10 cellular contexts compared by ENCODE assay signal in the genomic region with DNA sequence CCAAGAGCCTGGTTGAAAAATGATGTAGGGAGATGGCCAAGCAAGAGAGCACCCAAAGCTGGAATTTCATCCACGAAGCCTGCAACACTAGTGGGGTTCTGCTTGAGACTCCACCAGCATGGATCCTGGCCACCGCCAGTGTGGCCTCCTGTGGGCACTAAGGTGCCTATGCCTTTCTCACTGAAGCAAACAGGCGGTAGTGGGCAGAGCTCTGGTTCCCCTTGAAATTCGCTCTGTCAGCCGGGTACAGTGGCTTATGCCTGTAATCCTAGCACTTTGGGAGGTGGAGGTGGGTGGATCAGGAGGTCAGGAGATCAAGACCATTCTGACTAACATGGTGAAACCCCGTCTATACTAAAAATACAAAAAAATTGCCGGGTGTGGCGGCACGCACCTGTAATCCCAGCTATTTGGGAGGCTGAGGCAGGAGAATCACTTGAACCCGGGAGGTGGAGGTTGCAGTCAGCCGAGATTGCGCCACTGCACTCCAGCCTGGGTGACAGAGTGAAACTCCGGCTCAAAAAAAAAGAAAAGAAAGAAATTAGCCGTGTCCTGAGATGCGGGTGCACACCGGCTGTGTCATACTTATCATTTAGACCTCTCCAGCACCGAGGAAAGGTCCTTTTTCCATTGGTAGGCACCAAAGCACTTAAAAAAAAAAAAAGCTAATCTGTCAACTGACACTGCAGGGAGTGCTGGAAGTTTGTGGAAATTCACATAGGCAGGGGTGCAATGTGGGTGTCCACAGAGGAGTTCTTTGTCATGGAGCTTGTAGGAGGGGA. TPM values are rescaled to one million over a fixed set of nuclear protein-coding genes. Genes with fewer than 3 reads are reported as not detected.
DNase-seq lines count a peak whose midpoint lies in the region; ATAC-seq and TF ChIP-seq lines count a peak whose summit lies in the region.
"Had no signal": no experiment of that assay in that cellular context is flagged by ENCODE, and none has a peak within 500 bp of the region (broad histone marks: within the 10 kb centered on the region; RNA-seq: fewer than 3 reads in every experiment).

No MANE protein-coding gene starts in this region.

- peaks cover 0 to 4% (median under 1%) of the 10 kb centered on the region in 3 donors for H3K4me1 ChIP-seq in gastroesophageal sphincter
- peaks cover 0 to 21% (median 4%) of the 10 kb centered on the region in 5 donors for H3K4me1 ChIP-seq in subcutaneous abdominal adipose tissue (ENCODE audit: control insufficient read depth in 5 of 5, insufficient read depth in 5 of 5, low read length in 5 of 5)

- H3K27me3 ChIP-seq in gastroesophageal sphincter (no peaks in the 10 kb centered on the region), subcutaneous abdominal adipose tissue (ENCODE audit: control insufficient read depth in 5 of 5, insufficient read depth in 4 of 5, low read length in 5 of 5) (no peaks in the 10 kb centered on the region)
- H3K27me3 ChIP-seq: dorsolateral prefrontal cortex had no signal

- no peaks in the 10 kb centered on the region for H3K27me3 Mint-ChIP-seq in activated naive CD4-positive, alpha-beta T cell treated with anti-CD3 and anti-CD28 coated beads, Interleukin-2, amount 50 U/mL, for 24 hours
- H3K27me3 Mint-ChIP-seq in T-cell = no peaks in the 10 kb centered on the region

- TF ChIP-seq CTCF in gastroesophageal sphincter (IDR thresholded peaks at IDR 0.05) = no peak

- H3K4me3 Mint-ChIP-seq in activated naive CD4-positive, alpha-beta T cell treated with anti-CD3 and anti-CD28 coated beads, Interleukin-2, amount 50 U/mL, for 24 hours = peak overlapping the region; percentile 80
- H3K4me3 Mint-ChIP-seq in T-cell = peak overlapping the region; percentile 84 to 91 (median 90)

- CTCF ChIA-PET in T-cell (lab: Charles Lee) = interaction anchor here (0.5 to 3.0 kb wide), 12 partner anchors 9 to 109 kb away, joined by 4 to 16 read pairs (median 5); no protein-coding TSS in a partner anchor

- TF ChIP-seq EP300 in gastroesophageal sphincter (IDR thresholded peaks at IDR 0.05) = no peak

- H3K9me3 ChIP-seq in gastroesophageal sphincter (no peaks in the 10 kb centered on the region), subcutaneous abdominal adipose tissue (ENCODE audit: control insufficient read depth in 5 of 5, low read length in 5 of 5) (peaks cover 0 to 5% (median 0%) of the 10 kb centered on the region in 5 donors)

- TF ChIP-seq POLR2A in gastroesophageal sphincter (IDR thresholded peaks at IDR 0.05) = no peak

- H3K9me3 Mint-ChIP-seq in activated naive CD4-positive, alpha-beta T cell treated with anti-CD3 and anti-CD28 coated beads, Interleukin-2, amount 50 U/mL, for 24 hours = no peaks in the 10 kb centered on the region
- no peaks in the 10 kb centered on the region for H3K9me3 Mint-ChIP-seq in T-cell

- no peak overlapping the region for H3K27ac ChIP-seq in gastroesophageal sphincter
- H3K27ac ChIP-seq in subcutaneous abdominal adipose tissue (ENCODE audit: low read depth, low read length) = peak overlapping the region; percentile 16

- H3K4me3 ChIP-seq in gastroesophageal sphincter (peak overlapping the region; percentile 2 to 31), subcutaneous abdominal adipose tissue (ENCODE audit: low read depth in 1 of 5, low read length in 5 of 5) (peak overlapping the region; percentile 1 to 62 (median 57))

- POLR2A ChIA-PET in T-cell (lab: Charles Lee) = interaction anchor here (0.6 to 1.5 kb wide), 7 partner anchors 11 to 298 kb away, joined by 3 to 8 read pairs (median 4); no protein-coding TSS in a partner anchor

- no peak for DNase-seq in activated naive CD4-positive, alpha-beta T cell treated with Interleukin-2 at 50 U/mL for 16 hours
- peak in 3 of 34 experiments; percentile 10 to 29 (median 13) for DNase-seq in T-cell
- no peak for DNase-seq in NCI-H1417 treated with DMSO at 0.1 percent for 48 hours (lab: John Stamatoyannopoulos, UW)
- no peak for DNase-seq in HuH-7 (ENCODE audit: low spot score)
- DNase-seq in NCI-H2029 (lab: John Stamatoyannopoulos, UW) = no peak
- DNase-seq: dorsolateral prefrontal cortex, occipital lobe had no signal

- peaks cover 83% of the 10 kb centered on the region for H3K4me1 Mint-ChIP-seq in activated naive CD4-positive, alpha-beta T cell treated with anti-CD3 and anti-CD28 coated beads, Interleukin-2, amount 50 U/mL, for 24 hours
- H3K4me1 Mint-ChIP-seq in T-cell = peaks cover 69 to 86% (median 75%) of the 10 kb centered on the region in 3 donors

- H3K36me3 ChIP-seq in gastroesophageal sphincter (peaks cover 0 to 28% of the 10 kb centered on the region in 2 donors), subcutaneous abdominal adipose tissue (ENCODE audit: control insufficient read depth in 5 of 5, insufficient read depth in 5 of 5, low read length in 5 of 5) (peaks cover 0 to 18% (median 15%) of the 10 kb centered on the region in 5 donors)

- H3K36me3 Mint-ChIP-seq in activated naive CD4-positive, alpha-beta T cell treated with anti-CD3 and anti-CD28 coated beads, Interleukin-2, amount 50 U/mL, for 24 hours = peaks cover 5% of the 10 kb centered on the region
- peaks cover 45% of the 10 kb centered on the region for H3K36me3 Mint-ChIP-seq in T-cell

- ATAC-seq in T-cell (replicated peaks in 1 of 4) (peak in 3 of 4 experiments; percentile 25 to 61 (median 42)), gastroesophageal sphincter (no peak)

- peak overlapping the region in 2 of 5 donors; percentile 26 to 56 for H3K9ac ChIP-seq in subcutaneous abdominal adipose tissue (ENCODE audit: low read length in 5 of 5)

- WGBS in gastroesophageal sphincter (ENCODE audit: low coverage in 1 of 2), 2 donors = 79 to 85% methylated on average over 4 to 6 of the region's 17 CpGs

- H3K27ac Mint-ChIP-seq in activated naive CD4-positive, alpha-beta T cell treated with anti-CD3 and anti-CD28 coated beads, Interleukin-2, amount 50 U/mL, for 24 hours = peak overlapping the region; percentile 68
- peak overlapping the region; percentile 88 to 93 for H3K27ac Mint-ChIP-seq in T-cell

RNA-seq across cellular contexts. Expression of a gene that starts 28.3 kb away (rescaled TPM):
- total RNA-seq in T-cell = 100 to 1,000 TPM in 4 of 5 donors, 10 to 100 TPM in 1; 88.6 to 190 (median 167) TPM
- total RNA-seq in gastroesophageal sphincter = 10 to 100 TPM; 35.8 to 62.0 (median 51.9) TPM

RNA-seq across cellular contexts. Expression of a gene that starts 49.5 kb away (rescaled TPM):
- 100 to 1,000 TPM; 183 to 272 (median 192) TPM for total RNA-seq in T-cell
- 1 to 10 TPM; 1.4 to 3.6 (median 2.0) TPM for total RNA-seq in gastroesophageal sphincter

Comparison
In these comparisons a context has a peak if more than half of its experiments do, and no peak if none do; other contexts are left out.
1. RNA of a gene that starts 49.5 kb away (total RNA-seq): 183 to 272 TPM in T-cell; 1.4 to 3.6 TPM in gastroesophageal sphincter; every median in the first group is over 10 times any median in the second.